ENCODE assay signal across 8 cellular contexts in the genomic region with DNA sequence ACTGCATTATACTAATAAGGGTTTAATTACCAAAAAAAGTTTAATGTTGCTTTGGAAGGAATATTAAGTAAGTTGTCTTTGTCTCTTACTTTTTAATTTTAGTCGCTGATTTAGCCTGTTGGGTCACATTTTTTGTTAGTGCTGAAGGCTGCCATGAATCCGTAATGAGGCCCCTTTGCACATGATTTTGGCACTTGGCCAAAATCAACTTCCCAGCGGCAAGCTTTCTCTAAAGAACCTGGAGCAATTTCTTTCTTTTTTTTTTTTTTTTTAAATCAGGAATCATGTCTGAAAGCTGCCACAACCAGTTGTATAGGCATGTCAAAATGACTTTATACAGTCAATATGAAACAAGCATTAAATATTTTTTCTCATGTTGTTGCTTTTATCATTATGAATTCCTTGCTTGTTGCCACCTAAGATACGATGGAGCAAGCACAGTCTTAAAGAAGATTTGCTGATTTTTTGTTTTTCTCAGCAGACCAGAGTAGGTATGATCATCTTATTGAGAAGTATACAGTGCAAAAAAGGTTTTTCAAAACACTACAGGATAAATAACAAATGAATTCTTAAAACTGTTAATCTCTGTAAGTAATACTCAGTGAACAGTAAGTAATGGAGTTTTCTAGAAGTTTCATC.
DNase-seq lines count a peak whose midpoint lies in the region; ATAC-seq, FAIRE-seq and TF ChIP-seq lines count a peak whose summit lies in the region.

No MANE protein-coding gene starts in this region.

- 17 to 23% (median 22%) methylated on average over 4 of the region's 4 CpGs for WGBS in adrenal gland, 4 donors
- 37% methylated on average over 4 of the region's 4 CpGs for WGBS in hepatocyte (ENCODE audit: low lambda C conversion rate, missing lambda C conversion rate)
- 10 to 20% (median 17%) methylated on average over 4 of the region's 4 CpGs for WGBS in stomach, 5 donors

- H3K4me1 Mint-ChIP-seq in Caco-2 (ENCODE audit: low read depth, unreplicated experiment), result no peaks in the 10 kb centered on the region

- H3K36me3 ChIP-seq in adrenal gland (replicated peaks in 1 of 2), result no peaks in the 10 kb centered on the region
- H3K36me3 ChIP-seq in hepatocyte (replicated peaks; ENCODE audit: insufficient read depth, low read depth), result no peaks in the 10 kb centered on the region
- no peaks in the 10 kb centered on the region for H3K36me3 ChIP-seq in stomach
- no peaks in the 10 kb centered on the region for H3K36me3 ChIP-seq in Caco-2 (ENCODE audit: control insufficient read depth, insufficient read depth, low read length)

- H3K4me3 Mint-ChIP-seq in Caco-2 (ENCODE audit: unreplicated experiment), result no peak overlapping the region

- H3K27me3 ChIP-seq in adrenal gland, result no peaks in the 10 kb centered on the region
- H3K27me3 ChIP-seq in hepatocyte, result no peaks in the 10 kb centered on the region
- H3K27me3 ChIP-seq in stomach, result no peaks in the 10 kb centered on the region
- H3K27me3 ChIP-seq in Caco-2 (replicated peaks; ENCODE audit: control insufficient read depth, insufficient read depth, low read length), result no peaks in the 10 kb centered on the region

- TF ChIP-seq EP300 in stomach (IDR thresholded peaks at IDR 0.05), result no peak

- TF ChIP-seq CTCF in adrenal gland (IDR thresholded peaks at IDR 0.05) (no peak), hepatocyte (IDR thresholded peaks at IDR 0.05; ENCODE audit: poor library complexity) (no peak), stomach (IDR thresholded peaks at IDR 0.05) (no peak), Caco-2 (IDR thresholded peaks at IDR 0.05; ENCODE audit: insufficient read depth in 1 of 2, low read depth in 1 of 2, low read length in 1 of 2, severe bottlenecking in 1 of 2, unreplicated experiment in 1 of 2) (no peak)

- no TSS peak for BruUV-seq in Caco-2 (replicated peaks; lab: Mats Ljungman, UMichigan)

- POLR2A ChIA-PET in Caco-2 (lab: Charles Lee), result no interaction called here

- H3K9me3 ChIP-seq in adrenal gland (replicated peaks in 1 of 3) (no peaks in the 10 kb centered on the region), hepatocyte (ENCODE audit: low read depth) (no peaks in the 10 kb centered on the region), stomach (no peaks in the 10 kb centered on the region), Caco-2 (no peaks in the 10 kb centered on the region)

- no peaks in the 10 kb centered on the region for H3K9me2 ChIP-seq in hepatocyte (replicated peaks; ENCODE audit: insufficient read depth)

- no peaks in the 10 kb centered on the region for H3K9me3 Mint-ChIP-seq in Caco-2 (ENCODE audit: unreplicated experiment)

- H3K4me2 ChIP-seq in hepatocyte, result peak overlapping the region; percentile 45

- H3K27me3 Mint-ChIP-seq in Caco-2 (ENCODE audit: insufficient read depth, unreplicated experiment), result no peaks in the 10 kb centered on the region

- DNase-seq in HTR-8/SVneo (ENCODE audit: insufficient read length, low spot score) (peak; percentile 8), adrenal gland (peak; percentile 33 to 63 (median 53)), hepatocyte (ENCODE audit: low spot score) (peak; percentile 49), stomach (peak; percentile 42), Caco-2 (no peak), RCC 7860 (ENCODE audit: low spot score) (no peak), NOMO-1 treated with dmso at 0.1 percent for 144 hours (lab: John Stamatoyannopoulos, UW; ENCODE audit: unreplicated experiment) (no peak)

- H3K27ac ChIP-seq in adrenal gland (peak overlapping the region; percentile 47 to 84 (median 66)), hepatocyte (peak overlapping the region; percentile 52), stomach (peak overlapping the region in 4 of 5 donors; percentile 42 to 82 (median 78))

- H3K27ac Mint-ChIP-seq in Caco-2 (ENCODE audit: unreplicated experiment), result no peak overlapping the region

- H3K4me3 ChIP-seq in adrenal gland (peak overlapping the region in 3 of 4 donors; percentile 10 to 61 (median 24)), hepatocyte (peak overlapping the region; percentile 12), stomach (peak overlapping the region; percentile 23 to 36 (median 31)), Caco-2 (ENCODE audit: low read depth, low read length) (no peak overlapping the region)

- FAIRE-seq in HTR-8/SVneo (lab: Jason Lieb, UNC) (no peak), RCC 7860 (lab: Jason Lieb, UNC) (no peak)

- H3K36me3 Mint-ChIP-seq in Caco-2 (ENCODE audit: insufficient read depth, unreplicated experiment), result no peaks in the 10 kb centered on the region

- CTCF ChIA-PET in Caco-2 (lab: Charles Lee), result no interaction called here

- no peaks in the 10 kb centered on the region for H4K20me1 ChIP-seq in hepatocyte (ENCODE audit: insufficient read depth, poor library complexity, severe bottlenecking)

- peaks cover 8% of the 10 kb centered on the region for H3K79me2 ChIP-seq in hepatocyte

- H3K4me1 ChIP-seq in adrenal gland (replicated peaks in 1 of 2) (peaks cover 16 to 17% of the 10 kb centered on the region in 2 donors), hepatocyte (ENCODE audit: insufficient read depth) (no peaks in the 10 kb centered on the region), stomach (peaks cover 0 to 55% (median 30%) of the 10 kb centered on the region in 4 donors), Caco-2 (no peaks in the 10 kb centered on the region)

- H2AFZ ChIP-seq in hepatocyte, result no peak overlapping the region

- TF ChIP-seq POLR2A in adrenal gland (IDR thresholded peaks at IDR 0.05) (no peak), stomach (IDR thresholded peaks at IDR 0.05) (no peak)

- intact Hi-C loops in adrenal gland (cut with DNase I), result no loop called here
- intact Hi-C loops in stomach (cut with DNase I; ENCODE audit: low total_unique reads), result no loop called here
- intact Hi-C loops in Caco-2 (cut with micrococcal nuclease; ENCODE audit: unreplicated experiment), result no loop called here

- ATAC-seq in GM18867 (IDR thresholded peaks at IDR 0.05; ENCODE audit: unreplicated experiment), result no peak

Comparison
In these comparisons a context has a peak if more than half of its experiments do, and no peak if none do; other contexts are left out.
1. DNase-seq: peak in HTR-8/SVneo (single experiment), adrenal gland (7 of 7), hepatocyte (single experiment) and stomach (single experiment); none in Caco-2 (0 of 2), RCC 7860 (single experiment) and NOMO-1 treated with dmso at 0.1 percent for 144 hours (single experiment).
2. Peak in every context shown above with its lines, with median percentiles within 50 percentile points of each other: H3K27ac ChIP-seq.